ENCODE assay signal across 24 cellular contexts in the genomic region with DNA sequence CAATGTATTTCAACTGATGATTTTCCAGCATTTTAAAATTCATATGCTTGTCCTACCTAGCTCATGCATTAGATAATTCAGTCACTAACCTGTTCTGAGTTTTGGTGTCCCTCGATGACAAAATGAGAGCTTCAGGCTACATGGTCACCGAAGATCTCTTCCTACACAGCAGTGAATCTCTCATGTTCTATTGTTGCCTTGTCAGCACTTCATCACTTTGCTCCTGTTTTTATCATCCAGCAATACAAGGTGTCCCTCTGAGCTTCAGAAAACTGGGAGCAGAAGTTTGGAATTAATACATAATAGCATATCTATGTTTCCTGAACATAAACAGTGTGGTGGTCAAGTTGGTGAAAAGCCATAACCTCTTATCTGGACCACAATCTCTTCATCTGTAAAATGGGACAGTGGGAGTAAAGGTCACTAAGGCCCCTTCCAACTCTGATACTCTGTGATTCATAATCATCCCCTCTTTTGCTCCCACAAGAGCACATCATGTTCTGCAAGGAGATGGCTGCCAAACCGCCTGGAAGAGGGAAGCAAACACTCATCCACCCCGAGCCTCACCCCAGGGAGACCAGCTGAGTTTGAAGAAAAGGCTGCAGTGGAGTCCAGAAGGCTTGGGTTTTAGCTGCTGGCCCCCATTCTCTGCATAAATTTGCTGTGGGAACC.
DNase-seq lines count a peak whose midpoint lies in the region; ATAC-seq, FAIRE-seq and TF ChIP-seq lines count a peak whose summit lies in the region.
"Had no signal": no experiment of that assay in that cellular context is flagged by ENCODE, and none has a peak within 500 bp of the region (broad histone marks: within the 10 kb centered on the region; RNA-seq: fewer than 3 reads in every experiment).

No MANE protein-coding gene starts in this region.

- H3K4me3 ChIP-seq in astrocyte (ENCODE audit: insufficient read depth, low read depth, low read length) (no peak overlapping the region), fibroblast of the aortic adventitia (ENCODE audit: low read depth, low read length) (no peak overlapping the region), lower leg skin (ENCODE audit: low read depth, poor library complexity, severe bottlenecking) (no peak overlapping the region), thyroid gland (replicated peaks in 1 of 3) (no peak overlapping the region)
- H3K4me3 ChIP-seq: adrenal gland, dorsolateral prefrontal cortex, SK-N-MC had no signal

- H3K27me3 Mint-ChIP-seq in astrocyte (ENCODE audit: low read depth, unreplicated experiment) = no peaks in the 10 kb centered on the region
- peaks cover 7% of the 10 kb centered on the region for H3K27me3 Mint-ChIP-seq in activated CD8-positive, alpha-beta T cell treated with anti-CD3 and anti-CD28 coated beads, Interleukin-2, amount 10 ng/mL, durations not matched to agents 7 days and 5 days (ENCODE audit: low read depth)

- H3K4me1 ChIP-seq in astrocyte (ENCODE audit: insufficient read depth, low read length) = no peaks in the 10 kb centered on the region
- peaks cover 14 to 15% of the 10 kb centered on the region in 2 donors for H3K4me1 ChIP-seq in thyroid gland
- H3K4me1 ChIP-seq: adrenal gland had no signal

- H3K36me3 Mint-ChIP-seq in astrocyte (ENCODE audit: low read depth, unreplicated experiment) = peaks cover 12% of the 10 kb centered on the region
- H3K36me3 Mint-ChIP-seq in activated CD8-positive, alpha-beta T cell treated with anti-CD3 and anti-CD28 coated beads, Interleukin-2, amount 10 ng/mL, durations not matched to agents 7 days and 5 days (ENCODE audit: low read depth) = no peaks in the 10 kb centered on the region
- H3K36me3 Mint-ChIP-seq: natural killer cell had no signal

- H3K36me3 ChIP-seq in astrocyte (ENCODE audit: insufficient read depth, low read length) (no peaks in the 10 kb centered on the region), thyroid gland (no peaks in the 10 kb centered on the region)
- H3K36me3 ChIP-seq: adrenal gland had no signal

- H3K4me3 Mint-ChIP-seq in astrocyte (ENCODE audit: unreplicated experiment) = no peak overlapping the region
- H3K4me3 Mint-ChIP-seq in activated CD8-positive, alpha-beta T cell treated with anti-CD3 and anti-CD28 coated beads, Interleukin-2, amount 10 ng/mL, durations not matched to agents 7 days and 5 days = no peak overlapping the region
- H3K4me3 Mint-ChIP-seq: natural killer cell had no signal

- H4K20me1 ChIP-seq in astrocyte (ENCODE audit: insufficient read depth, low read length) = no peaks in the 10 kb centered on the region

- peak overlapping the region; percentile 29 for H3K27ac Mint-ChIP-seq in astrocyte (ENCODE audit: unreplicated experiment)
- H3K27ac Mint-ChIP-seq in activated CD8-positive, alpha-beta T cell treated with anti-CD3 and anti-CD28 coated beads, Interleukin-2, amount 10 ng/mL, durations not matched to agents 7 days and 5 days = no peak overlapping the region
- H3K27ac Mint-ChIP-seq: natural killer cell had no signal

- POLR2A ChIA-PET in activated CD8-positive, alpha-beta T cell treated with anti-CD3 and anti-CD28 coated beads, Interleukin-2, amount 10 ng/mL, durations not matched to agents 7 days and 5 days (lab: Charles Lee) = no interaction called here

- no peak overlapping the region for H3K4me2 ChIP-seq in astrocyte (ENCODE audit: low read length)

- no peaks in the 10 kb centered on the region for H3K27me3 ChIP-seq in astrocyte (ENCODE audit: insufficient read depth, low read length)
- H3K27me3 ChIP-seq in thyroid gland = no peaks in the 10 kb centered on the region
- H3K27me3 ChIP-seq: adrenal gland had no signal

- intact Hi-C loops in lower leg skin (cut with DNase I; ENCODE audit: low total_unique reads) (no loop called here), thyroid gland (cut with DNase I) (no loop called here)

- CTCF ChIA-PET in activated CD8-positive, alpha-beta T cell treated with anti-CD3 and anti-CD28 coated beads, Interleukin-2, amount 10 ng/mL, durations not matched to agents 7 days and 5 days (lab: Charles Lee) = interaction anchor here (1.3 kb wide), 1 partner anchor 77 kb away, joined by 3 read pairs; no protein-coding TSS in a partner anchor

- H3K79me2 ChIP-seq in astrocyte (ENCODE audit: insufficient read depth, low read length) = no peaks in the 10 kb centered on the region

- ATAC-seq in activated CD8-positive, alpha-beta T cell treated with anti-CD3 and anti-CD28 coated beads, Interleukin-2, amount 10 ng/mL, durations not matched to agents 7 days and 5 days = no peak
- ATAC-seq in HG02798 (IDR thresholded peaks at IDR 0.05; ENCODE audit: poor library complexity, unreplicated experiment) = no peak
- ATAC-seq in GM21423 (IDR thresholded peaks at IDR 0.05; ENCODE audit: unreplicated experiment) = no peak
- ATAC-seq: natural killer cell, Panc1 had no signal

- H3K27ac ChIP-seq in astrocyte (ENCODE audit: low read depth, low read length) = no peak overlapping the region
- H3K27ac ChIP-seq in thyroid gland = peak overlapping the region in 2 of 3 donors; percentile 7 to 41
- H3K27ac ChIP-seq: dorsolateral prefrontal cortex, epithelial cell of prostate, SK-N-MC had no signal

- TF ChIP-seq CTCF in astrocyte (IDR thresholded peaks at IDR 0.05; ENCODE audit: insufficient read depth, low read depth, low read length) (no peak), fibroblast of the aortic adventitia (IDR thresholded peaks at IDR 0.05; ENCODE audit: insufficient read depth, low read length) (no peak), lower leg skin (IDR thresholded peaks at IDR 0.05) (no peak), thyroid gland (IDR thresholded peaks at IDR 0.05) (no peak)

- TF ChIP-seq POLR2A in lower leg skin (IDR thresholded peaks at IDR 0.05) = no peak
- no peak for TF ChIP-seq POLR2A in thyroid gland (IDR thresholded peaks at IDR 0.05)

- FAIRE-seq in astrocyte (lab: Jason Lieb, UNC) = no peak
- FAIRE-seq: D721Med had no signal

- peaks cover 15% of the 10 kb centered on the region for H3K4me1 Mint-ChIP-seq in astrocyte (ENCODE audit: low read depth, unreplicated experiment)
- H3K4me1 Mint-ChIP-seq in activated CD8-positive, alpha-beta T cell treated with anti-CD3 and anti-CD28 coated beads, Interleukin-2, amount 10 ng/mL, durations not matched to agents 7 days and 5 days (ENCODE audit: low read depth) = no peaks in the 10 kb centered on the region
- H3K4me1 Mint-ChIP-seq: natural killer cell had no signal

- H3K9me3 Mint-ChIP-seq in astrocyte (ENCODE audit: unreplicated experiment) = peaks cover 2% of the 10 kb centered on the region
- H3K9me3 Mint-ChIP-seq in activated CD8-positive, alpha-beta T cell treated with anti-CD3 and anti-CD28 coated beads, Interleukin-2, amount 10 ng/mL, durations not matched to agents 7 days and 5 days (ENCODE audit: insufficient read depth) = no peaks in the 10 kb centered on the region
- H3K9me3 Mint-ChIP-seq: natural killer cell had no signal

- no peaks in the 10 kb centered on the region for H3K9me3 ChIP-seq in astrocyte (ENCODE audit: insufficient read depth, low read depth, low read length)
- H3K9me3 ChIP-seq in thyroid gland = no peaks in the 10 kb centered on the region
- H3K9me3 ChIP-seq: adrenal gland had no signal

- H3K9ac ChIP-seq in astrocyte (ENCODE audit: low read length) = no peak overlapping the region

- no peak overlapping the region for H2AFZ ChIP-seq in astrocyte (ENCODE audit: low read depth, low read length)

- DNase-seq in astrocyte (ENCODE audit: low read depth) (peak; percentile 31), fibroblast of the aortic adventitia (ENCODE audit: low read depth) (peak; percentile 88), lower leg skin (ENCODE audit: low spot score in 2 of 2) (peak; percentile 75 to 90), thyroid gland (peak; percentile 25 to 32), NCI-H2171 treated with DMSO at 0.1 percent for 48 hours (lab: John Stamatoyannopoulos, UW) (no peak)
- DNase-seq in activated CD8-positive, alpha-beta T cell treated with anti-CD3 and anti-CD28 coated beads, Interleukin-2, amount 10 ng/mL, durations not matched to agents 7 days and 5 days = no peak
- DNase-seq: activated CD4-positive, alpha-beta T cell treated with anti-CD3 and anti-CD28 coated beads, Interleukin-2, amount 50 U/mL, for 4 hours; activated gamma-delta T cell treated with Interleukin-2 at 50 U/mL for 16 hours; adrenal gland; caudate nucleus; dorsolateral prefrontal cortex; H7; midbrain; natural killer cell; NCI-H1105; NCI-H2081 treated with DMSO at 0.1 percent for 48 hours; NCI-H446; NK-92 treated with Interleukin-12 subunit alpha and Interleukin-12 subunit beta, amount 100 ng/mL, for 24 hours had no signal

- WGBS in lower leg skin, 2 donors = 74 to 84% methylated on average over 4 of the region's 4 CpGs
- 77 to 85% methylated on average over 4 of the region's 4 CpGs for WGBS in thyroid gland, 2 donors

Comparison
In these comparisons a context has a peak if more than half of its experiments do, and no peak if none do; other contexts are left out.
1. DNase-seq: peak in astrocyte (single experiment), fibroblast of the aortic adventitia (single experiment), lower leg skin (2 of 2) and thyroid gland (2 of 2); none in activated CD8-positive, alpha-beta T cell treated with anti-CD3 and anti-CD28 coated beads, Interleukin-2, amount 10 ng/mL, durations not matched to agents 7 days and 5 days (single experiment) and NCI-H2171 treated with DMSO at 0.1 percent for 48 hours (single experiment).